In the genomic region with DNA sequence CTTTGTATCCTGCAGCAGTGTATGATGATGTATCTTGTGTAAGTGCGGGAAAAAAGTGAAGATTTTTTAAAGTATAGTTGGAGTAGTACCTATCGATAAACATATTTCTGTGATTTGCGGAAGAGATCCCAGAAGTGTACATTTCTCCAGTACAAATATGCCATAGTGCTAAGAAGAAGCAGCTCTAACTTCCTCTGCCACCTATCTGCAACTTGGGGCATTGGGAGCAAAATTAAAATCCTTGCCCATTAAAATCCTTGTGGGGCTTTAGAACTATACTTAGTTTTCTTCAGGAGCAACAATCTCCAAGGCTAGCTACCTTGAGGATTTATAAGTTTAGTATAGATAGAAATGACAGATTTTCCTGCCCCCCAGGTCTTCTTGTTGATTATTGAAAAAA, we compare ENCODE assay signal across 20 cellular contexts.
DNase-seq lines count a peak whose midpoint lies in the region; ATAC-seq and TF ChIP-seq lines count a peak whose summit lies in the region.
"Had no signal": no experiment of that assay in that cellular context is flagged by ENCODE, and none has a peak within 500 bp of the region (broad histone marks: within the 10 kb centered on the region; RNA-seq: fewer than 3 reads in every experiment).

No MANE protein-coding gene starts in this region.

- H3K9me3 Mint-ChIP-seq in osteocyte (ENCODE audit: unreplicated experiment) = no peaks in the 10 kb centered on the region
- H3K9me3 Mint-ChIP-seq: stimulated activated memory B cell treated with anti-CD40 and anti-IgM and Interleukin-4, amounts not matched to agents 10 μg/mL and 1 μg/mL and 100 μg/mL, for 72 hours had no signal

- no peaks in the 10 kb centered on the region for H3F3A ChIP-seq in PC-3 (ENCODE audit: low read length, unreplicated experiment)

- H3K36me3 Mint-ChIP-seq in osteocyte (ENCODE audit: unreplicated experiment) = no peaks in the 10 kb centered on the region
- H3K36me3 Mint-ChIP-seq: CD4-positive, CD25-positive, alpha-beta regulatory T cell; memory B cell; natural killer cell; stimulated activated memory B cell treated with anti-CD40 and anti-IgM and Interleukin-4, amounts not matched to agents 10 μg/mL and 1 μg/mL and 100 μg/mL, for 72 hours had no signal

- H3K9me2 ChIP-seq in PC-3 (replicated peaks; ENCODE audit: low read length) = no peaks in the 10 kb centered on the region

- POLR2A ChIA-PET in PC-3 (lab: Charles Lee; ENCODE audit: unreplicated experiment) = no interaction called here

- H3K36me3 ChIP-seq in PC-3 (ENCODE audit: low read depth, low read length) = no peaks in the 10 kb centered on the region
- H3K36me3 ChIP-seq: MG63, thyroid gland had no signal

- ATAC-seq in PC-3 (peak; percentile 40; the same call in 1 of the 2 replicates), GM18907 (IDR thresholded peaks at IDR 0.05; ENCODE audit: unreplicated experiment) (no peak), GM19395 (IDR thresholded peaks at IDR 0.05; ENCODE audit: unreplicated experiment) (no peak)
- ATAC-seq: natural killer cell; stimulated activated memory B cell treated with anti-CD40 and anti-IgM and Interleukin-4, amounts not matched to agents 10 μg/mL and 1 μg/mL and 100 μg/mL, for 72 hours had no signal

- H3K27ac Mint-ChIP-seq in osteocyte (ENCODE audit: unreplicated experiment) = no peak overlapping the region
- H3K27ac Mint-ChIP-seq: CD4-positive, CD25-positive, alpha-beta regulatory T cell; memory B cell; natural killer cell; stimulated activated memory B cell treated with anti-CD40 and anti-IgM and Interleukin-4, amounts not matched to agents 10 μg/mL and 1 μg/mL and 100 μg/mL, for 72 hours had no signal

- H3K4me1 Mint-ChIP-seq in osteocyte (ENCODE audit: unreplicated experiment) = no peaks in the 10 kb centered on the region
- H3K4me1 Mint-ChIP-seq: CD4-positive, CD25-positive, alpha-beta regulatory T cell; memory B cell; natural killer cell; stimulated activated memory B cell treated with anti-CD40 and anti-IgM and Interleukin-4, amounts not matched to agents 10 μg/mL and 1 μg/mL and 100 μg/mL, for 72 hours had no signal

- no peaks in the 10 kb centered on the region for H3K9me3 ChIP-seq in PC-3 (ENCODE audit: low read length)
- H3K9me3 ChIP-seq: MG63, thyroid gland had no signal

- TF ChIP-seq CTCF in PC-3 (conservative IDR thresholded peaks at IDR 0.05; ENCODE audit: low read depth, low read length) = peak; percentile 55
- TF ChIP-seq CTCF in choroid plexus epithelial cell (conservative IDR thresholded peaks at IDR 0.05; ENCODE audit: low read depth, low read length) = peak; percentile 56
- TF ChIP-seq CTCF in osteocyte (IDR thresholded peaks at IDR 0.05) = peak; percentile 36

- intact Hi-C loops in PC-3 (cut with micrococcal nuclease) = no loop called here

- H3K9ac ChIP-seq in PC-3 (ENCODE audit: low read length) = no peak overlapping the region

- CTCF ChIA-PET in PC-3 (lab: Charles Lee) = no interaction called here

- no peaks in the 10 kb centered on the region for H3K27me3 Mint-ChIP-seq in osteocyte (ENCODE audit: unreplicated experiment)
- H3K27me3 Mint-ChIP-seq: memory B cell; stimulated activated memory B cell treated with anti-CD40 and anti-IgM and Interleukin-4, amounts not matched to agents 10 μg/mL and 1 μg/mL and 100 μg/mL, for 72 hours had no signal

- no peak overlapping the region for H3K27ac ChIP-seq in PC-3 (ENCODE audit: low read length)
- H3K27ac ChIP-seq: 22Rv1, hepatocyte, thyroid gland had no signal

- H3K4me3 Mint-ChIP-seq in osteocyte (ENCODE audit: unreplicated experiment) = no peak overlapping the region
- H3K4me3 Mint-ChIP-seq: CD4-positive, CD25-positive, alpha-beta regulatory T cell; memory B cell; natural killer cell; stimulated activated memory B cell treated with anti-CD40 and anti-IgM and Interleukin-4, amounts not matched to agents 10 μg/mL and 1 μg/mL and 100 μg/mL, for 72 hours had no signal

- H2AFZ ChIP-seq in PC-3 (ENCODE audit: low read length) = no peak overlapping the region
- H2AFZ ChIP-seq: hepatocyte had no signal

- no peaks in the 10 kb centered on the region for H4K20me1 ChIP-seq in PC-3 (ENCODE audit: low read length)

- no peaks in the 10 kb centered on the region for H3K4me1 ChIP-seq in PC-3 (ENCODE audit: insufficient read depth, low read length)
- H3K4me1 ChIP-seq: thyroid gland had no signal

- no peak overlapping the region for H3K4me3 ChIP-seq in PC-3 (ENCODE audit: low read length)
- no peak overlapping the region for H3K4me3 ChIP-seq in choroid plexus epithelial cell (ENCODE audit: low read depth, low read length)
- H3K4me3 ChIP-seq: hepatocyte, MG63, thyroid gland had no signal

- DNase-seq in DMS53 (lab: John Stamatoyannopoulos, UW) = peak; percentile 12
- no peak for DNase-seq in DMS53 treated with DMSO at 0.1 percent for 48 hours (lab: John Stamatoyannopoulos, UW; ENCODE audit: unreplicated experiment)
- peak; percentile 25 for DNase-seq in PC-3
- peak; percentile 34 for DNase-seq in choroid plexus epithelial cell (ENCODE audit: low read depth)
- DNase-seq in osteocyte (ENCODE audit: extremely low spot score, unreplicated experiment) = no peak
- no peak for DNase-seq in SKM-1 treated with dmso at 0.1 percent for 144 hours (lab: John Stamatoyannopoulos, UW; ENCODE audit: unreplicated experiment)
- DNase-seq: activated naive CD4-positive, alpha-beta T cell; activated T-cell treated with anti-CD3 and anti-CD28 coated beads for 4 hours; CD4-positive, CD25-positive, alpha-beta regulatory T cell; MG63; natural killer cell; NCI-H2029 treated with DMSO at 0.1 percent for 48 hours; NCI-H524 treated with DMSO at 0.1 percent for 48 hours; thyroid gland had no signal

- H3K27me3 ChIP-seq in PC-3 (ENCODE audit: low read length) = no peaks in the 10 kb centered on the region
- H3K27me3 ChIP-seq: hepatocyte, MG63, thyroid gland had no signal

- no peaks in the 10 kb centered on the region for H3K79me2 ChIP-seq in PC-3 (ENCODE audit: low read length)
- H3K79me2 ChIP-seq: hepatocyte had no signal

- no TSS peak for BruUV-seq in PC-3 (replicated peaks; lab: Mats Ljungman, UMichigan)

- H3K4me2 ChIP-seq in PC-3 (ENCODE audit: low read length) = no peak overlapping the region
- H3K4me2 ChIP-seq: hepatocyte had no signal

Comparison
In these comparisons a context has a peak if more than half of its experiments do, and no peak if none do; other contexts are left out.
1. DNase-seq: peak in DMS53 (single experiment), PC-3 (single experiment) and choroid plexus epithelial cell (single experiment); none in DMS53 treated with DMSO at 0.1 percent for 48 hours (single experiment), osteocyte (single experiment) and SKM-1 treated with dmso at 0.1 percent for 144 hours (single experiment).
2. Peak in every context shown above with its lines, with median percentiles within 50 percentile points of each other: CTCF ChIP-seq.